ENCODE assay signal across 10 cellular contexts in genomic region chr2:68776124-68776523, GRCh38. TPM values are rescaled to one million over a fixed set of nuclear protein-coding genes. Genes with fewer than 3 reads are reported as not detected.
A peak's percentile ranks its signal among the peaks of the same experiment; 100 is the strongest.
DNase-seq lines count a peak whose midpoint lies in the region; ATAC-seq, FAIRE-seq and TF ChIP-seq lines count a peak whose summit lies in the region.
"Had no signal": no experiment of that assay in that cellular context is flagged by ENCODE, and none has a peak within 500 bp of the region (broad histone marks: within the 10 kb centered on the region; RNA-seq: fewer than 3 reads in every experiment).

No MANE protein-coding gene starts in this region.

- no peaks in the 10 kb centered on the region for H3K9me3 Mint-ChIP-seq in natural killer cell treated with Interleukin-12 subunit alpha and Interleukin-12 subunit beta and Interleukin-15 and Interleukin-18, amount 100 ng/mL, for 72 hours

- ATAC-seq in IMR-90 (ENCODE audit: low read depth) (peak; percentile 64), GM12878 (no peak; the same call in 2 of the 3 replicates), esophagus mucosa (no peak), GM18873 (IDR thresholded peaks at IDR 0.05; ENCODE audit: low FRiP score, unreplicated experiment) (no peak)
- no peak for ATAC-seq in natural killer cell treated with Interleukin-12 subunit alpha and Interleukin-12 subunit beta and Interleukin-15 and Interleukin-18, amount 100 ng/mL, for 72 hours

- H3K27ac ChIP-seq in DOHH2 (ENCODE audit: low read depth, low read length) (no peak overlapping the region), IMR-90 (ENCODE audit: insufficient read depth, low read length) (peak overlapping the region; percentile 60; the same call in 1 of the 2 replicates), GM12878 (ENCODE audit: control insufficient read depth, insufficient read depth) (no peak overlapping the region)

- peak; percentile 62 for TF ChIP-seq CTCF in DOHH2 (IDR thresholded peaks at IDR 0.05; ENCODE audit: low read depth, low read length, poor library complexity, severe bottlenecking)
- peak; percentile 15; the same call in 1 of the 2 replicates for TF ChIP-seq CTCF in IMR-90 (conservative IDR thresholded peaks at IDR 0.05; ENCODE audit: low read depth, low read length)
- TF ChIP-seq CTCF in GM12878 (IDR thresholded peaks at IDR 0.05 in 2 of 3, conservative IDR thresholded peaks at IDR 0.05 in 1 of 3; ENCODE audit: control insufficient read depth in 2 of 3, extremely low read depth in 1 of 3, insufficient read depth in 1 of 3, low read depth in 3 of 3, low read length in 3 of 3): 0 out of 6 replicates have a peak, but pooled peaks of 1 of the 3 experiments have one; percentile 18

- peak overlapping the region; percentile 85 for H2BK20ac ChIP-seq in IMR-90 (ENCODE audit: low read depth, low read length)

- DNase-seq in IMR-90: no peak
- no peak for DNase-seq in GM12878 (ENCODE audit: low read depth, low spot score)
- DNase-seq in natural killer cell treated with Interleukin-12 subunit alpha and Interleukin-12 subunit beta and Interleukin-15 and Interleukin-18, amount 100 ng/mL, for 72 hours (ENCODE audit: low spot score): no peak
- DNase-seq in NCI-H2029 (lab: John Stamatoyannopoulos, UW): no peak
- no peak for DNase-seq in hippocampal formation (lab: John Stamatoyannopoulos, UW)
- DNase-seq: NCI-H2171, posterior cingulate gyrus had no signal

- H3K4me1 ChIP-seq in DOHH2 (ENCODE audit: control insufficient read depth, low read length): peaks cover 84% of the 10 kb centered on the region
- H3K4me1 ChIP-seq in IMR-90 (ENCODE audit: control insufficient read depth, insufficient read depth, low read length): peaks cover 8% of the 10 kb centered on the region
- H3K4me1 ChIP-seq in GM12878 (ENCODE audit: control insufficient read depth, insufficient read depth, low read length): peaks cover 25% of the 10 kb centered on the region

- SMC1A ChIA-PET in GM12878 (lab: Charles Lee; ENCODE audit: uncharacterized antibody, unreplicated experiment): no interaction called here

- H3K27me3 ChIP-seq in DOHH2 (ENCODE audit: control insufficient read depth, low read length) (no peaks in the 10 kb centered on the region), IMR-90 (ENCODE audit: control insufficient read depth, insufficient read depth, low read length) (no peaks in the 10 kb centered on the region; the same call in 1 of the 2 replicates), GM12878 (replicated peaks in 1 of 2; ENCODE audit: control insufficient read depth in 2 of 2, insufficient read depth in 2 of 2, low read length in 1 of 2) (peaks cover 2 to 4% of the 10 kb centered on the region in 2 experiments; a peak in 3 of 4 replicates)

- RAD21 ChIA-PET in GM12878 (lab: Charles Lee; ENCODE audit: unreplicated experiment): no interaction called here

- WGBS in IMR-90 (ENCODE audit: extremely low coverage in 2 of 2, insufficient read length in 1 of 2), 2 experiments: 93% methylated on average over 2 of the region's 2 CpGs; no CpG with 5 or more reads in 1 of the 2 experiments
- WGBS in GM12878 (ENCODE audit: insufficient coverage, insufficient replicate concordance, low lambda C conversion rate, missing lambda C conversion rate): 73% methylated on average over 2 of the region's 2 CpGs

- H3K23ac ChIP-seq in IMR-90 (ENCODE audit: low read depth, low read length): no peak overlapping the region

- H2AK9ac ChIP-seq in IMR-90 (replicated peaks; ENCODE audit: low read depth, low read length, poor library complexity): no peak overlapping the region

- no peak for FAIRE-seq in GM12878 (lab: Jason Lieb, UNC)

- POLR2A ChIA-PET in IMR-90 (lab: Charles Lee; ENCODE audit: unreplicated experiment) (no interaction called here), GM12878 (lab: Charles Lee) (no interaction called here)

- dilution Hi-C loops in IMR-90 (cut with HindIII; ENCODE audit: low sequenced_read_pairs, unreplicated experiment): no loop called here

- CTCF ChIA-PET in IMR-90 (lab: Yijun Ruan, JAX): interaction anchor here (0.7 to 1.4 kb wide), 6 partner anchors 24 to 149 kb away, joined by 3 to 5 read pairs (median 3); no protein-coding TSS in a partner anchor
- CTCF ChIA-PET in GM12878 (lab: Yijun Ruan, JAX): interaction anchor here (1.2 kb wide), 1 partner anchor 69 kb away, joined by 3 read pairs; no protein-coding TSS in a partner anchor

- H3K9ac ChIP-seq in IMR-90 (ENCODE audit: low read depth, low read length): no peak overlapping the region
- no peak overlapping the region for H3K9ac ChIP-seq in GM12878 (ENCODE audit: control insufficient read depth, insufficient read depth, low read length)

- H3K4me2 ChIP-seq in DOHH2 (ENCODE audit: low read length) (peak overlapping the region; percentile 91), IMR-90 (ENCODE audit: low read depth, low read length) (no peak overlapping the region), GM12878 (ENCODE audit: control insufficient read depth, insufficient read depth) (no peak overlapping the region)

- intact Hi-C loops in IMR-90 (cut with micrococcal nuclease) (no loop called here), GM12878 (cut with micrococcal nuclease; ENCODE audit: unreplicated experiment) (no loop called here)

- H2AK5ac ChIP-seq in IMR-90 (ENCODE audit: low read depth, low read length): peak overlapping the region; percentile 93

- H3K4ac ChIP-seq in IMR-90 (ENCODE audit: low read depth, low read length): peak overlapping the region; percentile 71

- no peak for TF ChIP-seq EP300 in GM12878 (IDR thresholded peaks at IDR 0.05; ENCODE audit: borderline replicate concordance in 1 of 2, control insufficient read depth in 1 of 2, low read depth in 2 of 2, low read length in 2 of 2)

- H3K27me3 Mint-ChIP-seq in natural killer cell treated with Interleukin-12 subunit alpha and Interleukin-12 subunit beta and Interleukin-15 and Interleukin-18, amount 100 ng/mL, for 72 hours: no peaks in the 10 kb centered on the region

- peaks cover 10% of the 10 kb centered on the region for H3K9me1 ChIP-seq in IMR-90 (ENCODE audit: insufficient read depth, low read length)

- H3K36me3 ChIP-seq in DOHH2 (ENCODE audit: control insufficient read depth, low read length) (peaks cover 52% of the 10 kb centered on the region), IMR-90 (ENCODE audit: control insufficient read depth, insufficient read depth, low read length) (no peaks in the 10 kb centered on the region), GM12878 (ENCODE audit: control insufficient read depth in 2 of 2, insufficient read depth in 2 of 2, low read length in 1 of 2) (no peaks in the 10 kb centered on the region)

- in situ Hi-C loops in IMR-90 (cut with MboI; ENCODE audit: low sequenced_read_pairs): no loop called here
- in situ Hi-C loops in GM12878 (cut with MboI): no loop called here

- no peaks in the 10 kb centered on the region for H4K20me1 ChIP-seq in DOHH2 (ENCODE audit: control insufficient read depth, insufficient read depth, low read depth, low read length)
- H4K20me1 ChIP-seq in IMR-90 (ENCODE audit: insufficient read depth, low read length): no peaks in the 10 kb centered on the region
- H4K20me1 ChIP-seq in GM12878 (ENCODE audit: control insufficient read depth, insufficient read depth): no peaks in the 10 kb centered on the region

- TF ChIP-seq RAD21 in IMR-90 (IDR thresholded peaks at IDR 0.05; ENCODE audit: low read length) (peak; percentile 11; the same call in 1 of the 2 replicates), GM12878 (IDR thresholded peaks at IDR 0.05; ENCODE audit: insufficient read depth, low read depth, low read length) (0 out of 2 replicates have a peak, but pooled peaks have one; percentile 29)

- H3K4me3 ChIP-seq in DOHH2 (ENCODE audit: low read length) (peak overlapping the region; percentile 83), IMR-90 (ENCODE audit: insufficient read depth, low read depth, low read length) (no peak overlapping the region), GM12878 (no peak overlapping the region)

- peak overlapping the region in 1 of 2 experiments; percentile 56; a peak in 1 of 4 replicates for H4K8ac ChIP-seq in IMR-90 (ENCODE audit: low read depth in 2 of 2, low read length in 2 of 2)

- H3F3A ChIP-seq in DOHH2 (ENCODE audit: control insufficient read depth, insufficient read depth): peaks cover 19% of the 10 kb centered on the region

- H2AFZ ChIP-seq in IMR-90 (replicated peaks; ENCODE audit: low read length, poor library complexity) (peak overlapping the region; percentile 77), GM12878 (ENCODE audit: control insufficient read depth, low read depth, low read length) (no peak overlapping the region)

- H3K4me3 Mint-ChIP-seq in natural killer cell treated with Interleukin-12 subunit alpha and Interleukin-12 subunit beta and Interleukin-15 and Interleukin-18, amount 100 ng/mL, for 72 hours: peak overlapping the region; percentile 94

- H3K4me1 Mint-ChIP-seq in natural killer cell treated with Interleukin-12 subunit alpha and Interleukin-12 subunit beta and Interleukin-15 and Interleukin-18, amount 100 ng/mL, for 72 hours (ENCODE audit: low read depth in 2 of 2): peaks cover 78 to 87% of the 10 kb centered on the region in 2 donors

- peak overlapping the region; percentile 34 for H3K14ac ChIP-seq in IMR-90 (replicated peaks; ENCODE audit: low read depth, low read length)

- peaks cover 33% of the 10 kb centered on the region for H3K79me2 ChIP-seq in DOHH2 (ENCODE audit: control insufficient read depth, low read length)
- no peaks in the 10 kb centered on the region for H3K79me2 ChIP-seq in GM12878 (ENCODE audit: control insufficient read depth, insufficient read depth, low read length)

- H3K9me2 ChIP-seq in DOHH2 (replicated peaks; ENCODE audit: control insufficient read depth, low read length): no peaks in the 10 kb centered on the region

- H2BK5ac ChIP-seq in IMR-90 (ENCODE audit: low read depth, low read length, poor library complexity, severe bottlenecking): peak overlapping the region; percentile 42

- H2BK15ac ChIP-seq in IMR-90 (ENCODE audit: low read depth, low read length): peak overlapping the region; percentile 65

- no peaks in the 10 kb centered on the region for H3K9me3 ChIP-seq in DOHH2 (ENCODE audit: control insufficient read depth, insufficient read depth, low read length)
- H3K9me3 ChIP-seq in IMR-90 (ENCODE audit: control insufficient read depth, insufficient read depth, low read length): no peaks in the 10 kb centered on the region
- H3K9me3 ChIP-seq in GM12878 (replicated peaks; ENCODE audit: control insufficient read depth, insufficient read depth, low read length): no peaks in the 10 kb centered on the region

- peak overlapping the region; percentile 90 to 96 for H3K27ac Mint-ChIP-seq in natural killer cell treated with Interleukin-12 subunit alpha and Interleukin-12 subunit beta and Interleukin-15 and Interleukin-18, amount 100 ng/mL, for 72 hours

- peaks cover 31% of the 10 kb centered on the region for H3K36me3 Mint-ChIP-seq in natural killer cell treated with Interleukin-12 subunit alpha and Interleukin-12 subunit beta and Interleukin-15 and Interleukin-18, amount 100 ng/mL, for 72 hours

- H2BK120ac ChIP-seq in IMR-90 (ENCODE audit: low read depth, low read length): peak overlapping the region; percentile 70

- peak overlapping the region; percentile 76 for H4K5ac ChIP-seq in IMR-90 (ENCODE audit: low read depth, low read length)

- H4K91ac ChIP-seq in IMR-90 (ENCODE audit: insufficient read depth, low read depth, low read length): peak overlapping the region; percentile 66; the same call in 1 of the 2 replicates

- peak overlapping the region; percentile 89 for H3K18ac ChIP-seq in IMR-90 (ENCODE audit: low read depth, low read length)

- no peaks in the 10 kb centered on the region for H3K79me1 ChIP-seq in IMR-90 (ENCODE audit: low read depth in 1 of 2, low read length in 2 of 2)

- H3K56ac ChIP-seq in IMR-90 (ENCODE audit: extremely low read depth, insufficient read depth, low read length): no peak overlapping the region

- TF ChIP-seq POLR2A in IMR-90 (IDR thresholded peaks at IDR 0.05; ENCODE audit: low read depth, low read length) (no peak), GM12878 (IDR thresholded peaks at IDR 0.05; ENCODE audit: low read depth, low read length) (no peak)

- BruUV-seq in IMR-90 (replicated peaks; lab: Mats Ljungman, UMichigan) (no TSS peak), GM12878 (replicated peaks; lab: Mats Ljungman, UMichigan) (no TSS peak)

RNA-seq across cellular contexts. Expression of gene ARHGAP25, which starts 41.5 kb away (rescaled TPM):
- total RNA-seq in IMR-90 (2012; rRNA removed) (0.28 and 0.36 TPM in 2 replicates), GM12878 (2014; rRNA removed) (0.51 and 0.93 TPM in 2 replicates), GM12878 (2014; rRNA removed; fragmentation: Illumina TruSeq; extraction: Trizol) (0.89 and 0.97 TPM in 2 replicates), GM12878 (2021) (0.56 and 1.0 TPM in 2 replicates), esophagus mucosa (3.1 TPM)
- polyA plus RNA-seq in IMR-90 (2012; rRNA removed) (0.27 and 0.29 TPM in 2 replicates), GM12878 (2011; rRNA removed) (0.13 and 0.15 TPM in 2 replicates), GM12878 (2014; fragmentation: Illumina TruSeq; extraction: Trizol) (0.65 and 0.96 TPM in 2 replicates), GM12878 (2014; fragmentation: Nextera tagmentation; extraction: Ambion mirVana) (under 1 TPM; 0.40 to 0.42 TPM), GM12878 (2014; rRNA removed) (0.38 and 1.0 TPM in 2 replicates), GM12878 (2016; fragmentation: Nextera tagmentation; extraction: Ambion mirVana) (under 1 TPM; 0.37 to 0.39 TPM)
- 0.24 and 0.30 TPM in 2 replicates for polyA plus RNA-seq in IMR-90 (2012; cell fraction: cytosol; rRNA removed)
- polyA plus RNA-seq in IMR-90 (2012; cell fraction: nucleus; rRNA removed; ENCODE audit: low replicate concordance): 0.14 and 0.45 TPM in 2 replicates
- total RNA-seq in GM12878 (2013; cell fraction: nucleolus; rRNA removed): not detected in 2 replicates
- 3.8 TPM for polyA plus RNA-seq in GM12878 (2011; ENCODE audit: low read depth)
- 0.07 and 0.10 TPM in 2 replicates for polyA plus RNA-seq in GM12878 (2011; cell fraction: cytosol; rRNA removed)
- 0.13 and 0.20 TPM in 2 replicates for polyA plus RNA-seq in GM12878 (2011; cell fraction: nucleus; rRNA removed)
- 2.9 and 5.5 TPM in 2 replicates for polyA plus RNA-seq in GM12878 (2012)
- polyA minus RNA-seq in GM12878 (2011; rRNA and poly(A)+ RNA removed): 0.29 TPM in 1 of 2 replicates, not detected in the other
- polyA minus RNA-seq in GM12878 (2011; cell fraction: cytosol; rRNA and poly(A)+ RNA removed): not detected in 2 replicates
- 0.24 TPM in 1 of 2 replicates, not detected in the other for polyA minus RNA-seq in GM12878 (2011; cell fraction: nucleus; rRNA and poly(A)+ RNA removed)
- total RNA-seq in natural killer cell treated with Interleukin-12 subunit alpha and Interleukin-12 subunit beta and Interleukin-15 and Interleukin-18, amount 100 ng/mL, for 72 hours: 100 to 1,000 TPM; 121 to 170 TPM

Comparison
In these comparisons a context has a peak if more than half of its experiments do, and no peak if none do; other contexts are left out.
1. RNA of gene ARHGAP25, which starts 41.5 kb away (total RNA-seq): 121 to 170 TPM in natural killer cell treated with Interleukin-12 subunit alpha and Interleukin-12 subunit beta and Interleukin-15 and Interleukin-18, amount 100 ng/mL, for 72 hours; 3.1 TPM in esophagus mucosa (single experiment), 0.51 to 1.0 TPM in GM12878 and 0.28 to 0.36 TPM in IMR-90; every median in the first group is over 10 times any median in the second.